1 cellular context compared by ENCODE assay signal in genomic region chr18:9613550-9614400, GRCh38.
TF ChIP-seq lines count a peak whose summit lies in the region.

No MANE protein-coding gene starts in this region.

TF ChIP-seq in HepG2, 621 proteins besides CTCF, POLR2A, EP300 and RAD21 (continued from another document):
- TF ChIP-seq, protein P1, sequence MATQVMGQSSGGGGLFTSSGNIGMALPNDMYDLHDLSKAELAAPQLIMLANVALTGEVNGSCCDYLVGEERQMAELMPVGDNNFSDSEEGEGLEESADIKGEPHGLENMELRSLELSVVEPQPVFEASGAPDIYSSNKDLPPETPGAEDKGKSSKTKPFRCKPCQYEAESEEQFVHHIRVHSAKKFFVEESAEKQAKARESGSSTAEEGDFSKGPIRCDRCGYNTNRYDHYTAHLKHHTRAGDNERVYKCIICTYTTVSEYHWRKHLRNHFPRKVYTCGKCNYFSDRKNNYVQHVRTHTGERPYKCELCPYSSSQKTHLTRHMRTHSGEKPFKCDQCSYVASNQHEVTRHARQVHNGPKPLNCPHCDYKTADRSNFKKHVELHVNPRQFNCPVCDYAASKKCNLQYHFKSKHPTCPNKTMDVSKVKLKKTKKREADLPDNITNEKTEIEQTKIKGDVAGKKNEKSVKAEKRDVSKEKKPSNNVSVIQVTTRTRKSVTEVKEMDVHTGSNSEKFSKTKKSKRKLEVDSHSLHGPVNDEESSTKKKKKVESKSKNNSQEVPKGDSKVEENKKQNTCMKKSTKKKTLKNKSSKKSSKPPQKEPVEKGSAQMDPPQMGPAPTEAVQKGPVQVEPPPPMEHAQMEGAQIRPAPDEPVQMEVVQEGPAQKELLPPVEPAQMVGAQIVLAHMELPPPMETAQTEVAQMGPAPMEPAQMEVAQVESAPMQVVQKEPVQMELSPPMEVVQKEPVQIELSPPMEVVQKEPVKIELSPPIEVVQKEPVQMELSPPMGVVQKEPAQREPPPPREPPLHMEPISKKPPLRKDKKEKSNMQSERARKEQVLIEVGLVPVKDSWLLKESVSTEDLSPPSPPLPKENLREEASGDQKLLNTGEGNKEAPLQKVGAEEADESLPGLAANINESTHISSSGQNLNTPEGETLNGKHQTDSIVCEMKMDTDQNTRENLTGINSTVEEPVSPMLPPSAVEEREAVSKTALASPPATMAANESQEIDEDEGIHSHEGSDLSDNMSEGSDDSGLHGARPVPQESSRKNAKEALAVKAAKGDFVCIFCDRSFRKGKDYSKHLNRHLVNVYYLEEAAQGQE (IDR thresholded peaks at IDR 0.05; ENCODE audit: borderline replicate concordance in 1 of 2, low read depth in 1 of 2, low read length in 2 of 2): no peak
- TF ChIP-seq ZNF781 (CRISPR knock-in tag; IDR thresholded peaks at IDR 0.05; ENCODE audit: borderline replicate concordance, not compliant biosample characterization) (no peak), ZNF121 (CRISPR knock-in tag; IDR thresholded peaks at IDR 0.05) (no peak), ZNF580 (CRISPR knock-in tag; IDR thresholded peaks at IDR 0.05; ENCODE audit: borderline replicate concordance, low read depth) (no peak), ZNF674 (CRISPR knock-in tag; IDR thresholded peaks at IDR 0.05; ENCODE audit: low read depth) (no peak)
- TF ChIP-seq, protein P2, sequence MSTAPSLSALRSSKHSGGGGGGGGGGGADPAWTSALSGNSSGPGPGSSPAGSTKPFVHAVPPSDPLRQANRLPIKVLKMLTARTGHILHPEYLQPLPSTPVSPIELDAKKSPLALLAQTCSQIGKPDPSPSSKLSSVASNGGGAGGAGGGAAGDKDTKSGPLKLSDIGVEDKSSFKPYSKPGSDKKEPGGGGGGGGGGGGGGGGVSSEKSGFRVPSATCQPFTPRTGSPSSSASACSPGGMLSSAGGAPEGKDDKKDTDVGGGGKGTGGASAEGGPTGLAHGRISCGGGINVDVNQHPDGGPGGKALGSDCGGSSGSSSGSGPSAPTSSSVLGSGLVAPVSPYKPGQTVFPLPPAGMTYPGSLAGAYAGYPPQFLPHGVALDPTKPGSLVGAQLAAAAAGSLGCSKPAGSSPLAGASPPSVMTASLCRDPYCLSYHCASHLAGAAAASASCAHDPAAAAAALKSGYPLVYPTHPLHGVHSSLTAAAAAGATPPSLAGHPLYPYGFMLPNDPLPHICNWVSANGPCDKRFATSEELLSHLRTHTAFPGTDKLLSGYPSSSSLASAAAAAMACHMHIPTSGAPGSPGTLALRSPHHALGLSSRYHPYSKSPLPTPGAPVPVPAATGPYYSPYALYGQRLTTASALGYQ (CRISPR knock-in tag; IDR thresholded peaks at IDR 0.05): no peak
- TF ChIP-seq, protein P3, sequence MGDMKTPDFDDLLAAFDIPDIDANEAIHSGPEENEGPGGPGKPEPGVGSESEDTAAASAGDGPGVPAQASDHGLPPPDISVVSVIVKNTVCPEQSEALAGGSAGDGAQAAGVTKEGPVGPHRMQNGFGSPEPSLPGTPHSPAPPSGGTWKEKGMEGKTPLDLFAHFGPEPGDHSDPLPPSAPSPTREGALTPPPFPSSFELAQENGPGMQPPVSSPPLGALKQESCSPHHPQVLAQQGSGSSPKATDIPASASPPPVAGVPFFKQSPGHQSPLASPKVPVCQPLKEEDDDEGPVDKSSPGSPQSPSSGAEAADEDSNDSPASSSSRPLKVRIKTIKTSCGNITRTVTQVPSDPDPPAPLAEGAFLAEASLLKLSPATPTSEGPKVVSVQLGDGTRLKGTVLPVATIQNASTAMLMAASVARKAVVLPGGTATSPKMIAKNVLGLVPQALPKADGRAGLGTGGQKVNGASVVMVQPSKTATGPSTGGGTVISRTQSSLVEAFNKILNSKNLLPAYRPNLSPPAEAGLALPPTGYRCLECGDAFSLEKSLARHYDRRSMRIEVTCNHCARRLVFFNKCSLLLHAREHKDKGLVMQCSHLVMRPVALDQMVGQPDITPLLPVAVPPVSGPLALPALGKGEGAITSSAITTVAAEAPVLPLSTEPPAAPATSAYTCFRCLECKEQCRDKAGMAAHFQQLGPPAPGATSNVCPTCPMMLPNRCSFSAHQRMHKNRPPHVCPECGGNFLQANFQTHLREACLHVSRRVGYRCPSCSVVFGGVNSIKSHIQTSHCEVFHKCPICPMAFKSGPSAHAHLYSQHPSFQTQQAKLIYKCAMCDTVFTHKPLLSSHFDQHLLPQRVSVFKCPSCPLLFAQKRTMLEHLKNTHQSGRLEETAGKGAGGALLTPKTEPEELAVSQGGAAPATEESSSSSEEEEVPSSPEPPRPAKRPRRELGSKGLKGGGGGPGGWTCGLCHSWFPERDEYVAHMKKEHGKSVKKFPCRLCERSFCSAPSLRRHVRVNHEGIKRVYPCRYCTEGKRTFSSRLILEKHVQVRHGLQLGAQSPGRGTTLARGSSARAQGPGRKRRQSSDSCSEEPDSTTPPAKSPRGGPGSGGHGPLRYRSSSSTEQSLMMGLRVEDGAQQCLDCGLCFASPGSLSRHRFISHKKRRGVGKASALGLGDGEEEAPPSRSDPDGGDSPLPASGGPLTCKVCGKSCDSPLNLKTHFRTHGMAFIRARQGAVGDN (CRISPR knock-in tag; IDR thresholded peaks at IDR 0.05): peak; percentile 62
